ENCODE assay signal across 8 cellular contexts in the genomic region with DNA sequence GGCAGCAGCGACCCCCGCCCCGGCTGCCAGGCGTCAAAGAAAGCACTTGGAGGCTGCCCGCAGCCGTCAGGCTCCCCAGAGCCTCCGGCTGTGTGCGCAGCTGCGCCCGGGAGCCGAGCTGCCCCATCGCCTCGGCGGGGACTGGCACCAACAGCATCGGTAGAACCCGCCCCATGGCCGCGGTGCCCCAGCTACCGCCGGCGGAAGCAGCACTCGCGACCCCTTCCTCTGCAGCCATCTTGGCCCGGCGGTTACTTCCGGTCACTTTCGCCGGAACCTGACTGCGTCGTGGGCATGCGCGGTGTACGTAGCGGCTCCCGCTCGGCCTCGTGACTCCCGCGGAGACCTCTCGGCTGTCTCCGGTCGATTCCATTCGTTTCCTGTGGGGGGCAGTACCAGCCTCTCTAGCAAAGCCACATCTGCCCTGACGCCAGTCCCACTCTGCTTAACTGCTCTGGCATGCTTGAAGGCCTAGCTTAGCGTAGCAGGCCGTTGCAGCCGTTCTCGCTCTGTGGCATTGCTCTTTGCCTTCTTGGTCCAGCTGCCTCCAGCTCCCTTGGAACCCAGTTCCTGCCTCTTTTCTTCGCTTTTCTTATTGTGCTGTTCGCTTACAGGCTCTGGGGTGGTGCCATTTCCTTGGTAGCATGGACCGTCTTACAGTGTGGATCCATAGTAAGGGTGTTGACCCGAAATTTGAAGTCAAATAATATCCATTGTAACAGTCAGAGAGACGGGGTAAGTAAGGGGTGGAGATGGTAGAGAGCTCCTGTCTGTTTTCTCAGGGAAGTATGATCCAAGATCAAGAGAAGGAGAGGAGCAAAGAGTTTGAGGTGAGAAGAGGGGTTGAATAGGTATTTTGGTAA. TPM values are rescaled to one million over a fixed set of nuclear protein-coding genes. Genes with fewer than 3 reads are reported as not detected.
DNase-seq lines count a peak whose midpoint lies in the region; ATAC-seq and TF ChIP-seq lines count a peak whose summit lies in the region.

TSS of gene SPG11 (minus strand) at position 253 of the 863 bp plus-strand sequence. CDS start at position 238, 15 bp downstream.

- H3K27ac ChIP-seq in GM23248 (peak within 1 kb of the TSS; percentile 80), fibroblast of lung (ENCODE audit: insufficient read depth, low read length) (peak within 1 kb of the TSS; percentile 94)

- peak within 1 kb of the TSS; percentile 100 for H3K4me2 ChIP-seq in GM23248 (ENCODE audit: unreplicated experiment)
- H3K4me2 ChIP-seq in fibroblast of lung (ENCODE audit: extremely low read depth, insufficient read depth, low read length), result peak within 1 kb of the TSS; percentile 76

- POLR2A ChIA-PET in naive thymus-derived CD8-positive, alpha-beta T cell (lab: Charles Lee), result interaction anchor here (0.6 to 20.6 kb wide), 18 partner anchors 12 to 237 kb away, joined by 3 to 1569 read pairs (median 4); partner anchors contain the start of genes B2M, EIF3J, PATL2 and TRIM69

- no peaks in the 10 kb centered on the region for H3K9me3 Mint-ChIP-seq in activated T-helper 17 cell treated with anti-CD3 and anti-CD28 coated beads, Interleukin-2, amount 50 U/mL, for 72 hours
- no peaks in the 10 kb centered on the region for H3K9me3 Mint-ChIP-seq in naive thymus-derived CD8-positive, alpha-beta T cell

- H3K9me3 ChIP-seq in GM23248 (ENCODE audit: low read depth) (no peaks in the 10 kb centered on the region), fibroblast of lung (ENCODE audit: control insufficient read depth, insufficient read depth, low read depth, low read length) (no peaks in the 10 kb centered on the region)

- peak within 1 kb of the TSS; percentile 97 for H3K27ac Mint-ChIP-seq in activated T-helper 17 cell treated with anti-CD3 and anti-CD28 coated beads, Interleukin-2, amount 50 U/mL, for 72 hours
- H3K27ac Mint-ChIP-seq in naive thymus-derived CD8-positive, alpha-beta T cell, result peak within 1 kb of the TSS; percentile 95 to 100 (median 100)

- H3K36me3 ChIP-seq in GM23248 (ENCODE audit: low read depth), result peaks cover 5% of the 10 kb centered on the region; the same call in 1 of the 2 replicates
- peaks cover 2% of the 10 kb centered on the region for H3K36me3 ChIP-seq in fibroblast of lung (ENCODE audit: control insufficient read depth, insufficient read depth, low read length)

- H2AFZ ChIP-seq in GM23248 (peak within 1 kb of the TSS; percentile 100), fibroblast of lung (ENCODE audit: low read length) (peak within 1 kb of the TSS; percentile 89)

- H3K4me3 ChIP-seq in GM23248, result peak within 1 kb of the TSS; percentile 100
- H3K4me3 ChIP-seq in fibroblast of lung (replicated peaks in 1 of 4; ENCODE audit: control extremely low read depth in 1 of 4, insufficient read depth in 1 of 4, low read depth in 3 of 4, low read length in 4 of 4), result peak within 1 kb of the TSS; percentile 94 to 99 (median 98)

- TF ChIP-seq CTCF in fibroblast of lung (conservative IDR thresholded peaks at IDR 0.05 in 1 of 2, IDR thresholded peaks at IDR 0.05 in 1 of 2; ENCODE audit: low read depth in 1 of 2, low read length in 2 of 2), result peak; percentile 75 to 82

- peaks cover 8% of the 10 kb centered on the region; the same call in 1 of the 2 replicates for H3F3A ChIP-seq in GM23248 (ENCODE audit: insufficient read depth)

- H3K9ac ChIP-seq in GM23248 (peak within 1 kb of the TSS; percentile 94), fibroblast of lung (ENCODE audit: insufficient read depth, low read length) (peak within 1 kb of the TSS; percentile 96)

- peaks cover 46% of the 10 kb centered on the region for H3K36me3 Mint-ChIP-seq in activated T-helper 17 cell treated with anti-CD3 and anti-CD28 coated beads, Interleukin-2, amount 50 U/mL, for 72 hours (ENCODE audit: low read depth)
- peaks cover 0 to 16% (median 6%) of the 10 kb centered on the region in 3 donors for H3K36me3 Mint-ChIP-seq in naive thymus-derived CD8-positive, alpha-beta T cell

- no peaks in the 10 kb centered on the region for H3K9me2 ChIP-seq in GM23248 (ENCODE audit: insufficient read depth)

- H3K4me1 ChIP-seq in GM23248 (ENCODE audit: insufficient read depth) (peaks cover 10% of the 10 kb centered on the region), fibroblast of lung (ENCODE audit: control insufficient read depth, extremely low read depth, insufficient read depth, low read length) (no peaks in the 10 kb centered on the region)

- WGBS in GM23248 (ENCODE audit: low coverage in 1 of 2, low lambda C conversion rate in 2 of 2, missing lambda C conversion rate in 2 of 2), 2 experiments, result 9 to 11% methylated on average over 39 to 45 of the region's 53 CpGs

- H3K27me3 ChIP-seq in GM23248 (replicated peaks; ENCODE audit: insufficient read depth) (no peaks in the 10 kb centered on the region), fibroblast of lung (ENCODE audit: control insufficient read depth, insufficient read depth, low read length) (no peaks in the 10 kb centered on the region)

- no peaks in the 10 kb centered on the region for H3K27me3 Mint-ChIP-seq in activated T-helper 17 cell treated with anti-CD3 and anti-CD28 coated beads, Interleukin-2, amount 50 U/mL, for 72 hours
- H3K27me3 Mint-ChIP-seq in naive thymus-derived CD8-positive, alpha-beta T cell, result no peaks in the 10 kb centered on the region

- H3K4me3 Mint-ChIP-seq in activated T-helper 17 cell treated with anti-CD3 and anti-CD28 coated beads, Interleukin-2, amount 50 U/mL, for 72 hours, result peak within 1 kb of the TSS; percentile 94
- H3K4me3 Mint-ChIP-seq in naive thymus-derived CD8-positive, alpha-beta T cell, result peak within 1 kb of the TSS; percentile 92 to 99 (median 98)

- in situ Hi-C loops in GM23248 (cut with MboI), result loop anchor here (10.0 kb wide), 1 partner anchor 71 kb away; the partner anchor contains the start of gene TRIM69

- peaks cover 36% of the 10 kb centered on the region for H3K79me2 ChIP-seq in GM23248 (ENCODE audit: insufficient read depth)
- H3K79me2 ChIP-seq in fibroblast of lung (ENCODE audit: control insufficient read depth, insufficient read depth, low read length), result peaks cover 24% of the 10 kb centered on the region

- H3K4me1 Mint-ChIP-seq in activated T-helper 17 cell treated with anti-CD3 and anti-CD28 coated beads, Interleukin-2, amount 50 U/mL, for 72 hours, result peaks cover 27% of the 10 kb centered on the region
- peaks cover 30 to 81% (median 67%) of the 10 kb centered on the region in 4 donors for H3K4me1 Mint-ChIP-seq in naive thymus-derived CD8-positive, alpha-beta T cell

- peak; percentile 85 for ATAC-seq in activated T-helper 17 cell treated with anti-CD3 and anti-CD28 coated beads, Interleukin-2, amount 50 U/mL, for 72 hours (replicated peaks)
- ATAC-seq in naive thymus-derived CD8-positive, alpha-beta T cell, result peak; percentile 76 to 79

- H4K20me1 ChIP-seq in GM23248 (ENCODE audit: insufficient read depth), result no peaks in the 10 kb centered on the region
- no peaks in the 10 kb centered on the region for H4K20me1 ChIP-seq in fibroblast of lung (ENCODE audit: control insufficient read depth, extremely low read depth, insufficient read depth, low read length)

- peak; percentile 98 for DNase-seq in EH (ENCODE audit: low read depth)
- peak; percentile 99 for DNase-seq in GM23248
- peak; percentile 97 for DNase-seq in LHCN-M2 (ENCODE audit: low read depth)
- peak; percentile 96 for DNase-seq in RPMI8226
- DNase-seq in fibroblast of lung (ENCODE audit: low read depth in 2 of 2), result peak; percentile 96 to 98
- DNase-seq in naive thymus-derived CD8-positive, alpha-beta T cell, result peak; percentile 84 to 99 (median 94)
- peak; percentile 97 for DNase-seq in stimulated activated naive CD4-positive, alpha-beta T cell treated with Interleukin-2 at 50 U/mL for 16 hours (lab: John Stamatoyannopoulos, UW)

RNA-seq across cellular contexts. Expression of gene SPG11, which starts in this region (rescaled TPM):
- total RNA-seq in GM23248 (2014; rRNA removed; shearing (Covaris generic)), result 53.6 and 75.6 TPM in 2 replicates
- 20.5 and 21.5 TPM in 2 replicates for polyA plus RNA-seq in GM23248 (2016; fragmentation: Nextera tagmentation; extraction: Ambion mirVana)
- 40.2 and 46.4 TPM in 2 replicates for total RNA-seq in LHCN-M2 (2014; rRNA removed)
- polyA plus RNA-seq in LHCN-M2 (2012), result 16.5 TPM
- 10 to 100 TPM; 55.7 to 98.4 TPM for total RNA-seq in activated T-helper 17 cell treated with anti-CD3 and anti-CD28 coated beads, Interleukin-2, amount 50 U/mL, for 72 hours
- 79.1 and 95.9 TPM in 2 replicates for total RNA-seq in fibroblast of lung
- 33.2 and 35.6 TPM in 2 replicates for polyA plus RNA-seq in fibroblast of lung
- polyA plus RNA-seq in fibroblast of lung (2012), result 25.6 and 27.8 TPM in 2 replicates
- 167 and 185 TPM in 2 replicates for polyA minus RNA-seq in fibroblast of lung (ENCODE audit: low replicate concordance)
- total RNA-seq in naive thymus-derived CD8-positive, alpha-beta T cell, result 100 to 1,000 TPM; 133 to 138 TPM
- polyA plus RNA-seq in naive thymus-derived CD8-positive, alpha-beta T cell, result 10 to 100 TPM; 24.3 to 30.9 (median 29.8) TPM

Comparison
In these comparisons a context has a peak if more than half of its experiments do, and no peak if none do; other contexts are left out.
1. Peak in every context shown above with its lines: DNase-seq, ATAC-seq, H3K4me3 ChIP-seq and H3K27ac ChIP-seq.